22 cellular contexts compared by ENCODE assay signal in the genomic region with DNA sequence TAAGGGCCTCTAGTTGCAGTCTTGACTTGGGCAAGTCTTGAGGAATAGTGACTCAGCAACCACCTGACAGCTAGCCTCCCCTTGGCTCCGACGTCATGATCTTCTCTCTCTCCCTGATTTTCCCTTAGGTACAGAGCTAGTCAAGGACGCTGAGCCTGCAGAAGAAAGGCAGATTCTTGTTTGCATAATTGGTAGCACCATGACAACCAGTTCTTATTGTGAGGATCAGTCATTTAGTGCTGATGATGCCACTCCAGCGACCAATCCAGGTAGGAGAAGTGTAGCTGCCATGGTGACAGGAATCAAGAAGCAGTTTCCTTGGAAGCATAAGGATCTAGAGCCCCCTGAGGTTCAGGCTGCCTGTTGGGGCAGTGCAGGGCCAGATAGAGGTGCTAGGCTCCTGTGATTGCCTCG. TPM values are rescaled to one million over a fixed set of nuclear protein-coding genes. Genes with fewer than 3 reads are reported as not detected.
DNase-seq lines count a peak whose midpoint lies in the region; ATAC-seq and TF ChIP-seq lines count a peak whose summit lies in the region.
"Had no signal": no experiment of that assay in that cellular context is flagged by ENCODE, and none has a peak within 500 bp of the region (broad histone marks: within the 10 kb centered on the region; RNA-seq: fewer than 3 reads in every experiment).

No MANE protein-coding gene starts in this region.

- H3K27ac ChIP-seq in body of pancreas (no peak overlapping the region), mesenchymal stem cell (ENCODE audit: low read length, poor library complexity, severe bottlenecking) (no peak overlapping the region)
- H3K27ac ChIP-seq: 22Rv1, BLaER1, neutrophil, sigmoid colon, transverse colon had no signal

- 30 to 35% methylated on average over 5 of the region's 5 CpGs for WGBS in body of pancreas, 2 donors
- WGBS in mesenchymal stem cell = 71% methylated on average over 5 of the region's 5 CpGs

- H3K4ac ChIP-seq in mesenchymal stem cell (ENCODE audit: low read depth in 1 of 2, low read length in 2 of 2) = no peak overlapping the region

- no peak overlapping the region for H2AK5ac ChIP-seq in mesenchymal stem cell (ENCODE audit: low read length, severe bottlenecking)

- H2BK5ac ChIP-seq in mesenchymal stem cell (ENCODE audit: low read depth, low read length, poor library complexity, severe bottlenecking) = no peak overlapping the region

- H3K36me3 ChIP-seq in body of pancreas (replicated peaks in 1 of 2; ENCODE audit: insufficient read depth in 1 of 2, low read depth in 2 of 2) = no peaks in the 10 kb centered on the region
- no peaks in the 10 kb centered on the region for H3K36me3 ChIP-seq in mesenchymal stem cell (ENCODE audit: control insufficient read depth in 1 of 2, insufficient read depth in 2 of 2, low read depth in 1 of 2, low read length in 2 of 2)
- H3K36me3 ChIP-seq: BLaER1, MG63, neutrophil, sigmoid colon, transverse colon had no signal

- H3K4me1 ChIP-seq in body of pancreas (no peaks in the 10 kb centered on the region), mesenchymal stem cell (ENCODE audit: control insufficient read depth, insufficient read depth, low read depth, low read length) (peaks cover 4% of the 10 kb centered on the region)
- H3K4me1 ChIP-seq: BLaER1, sigmoid colon, transverse colon had no signal

- TF ChIP-seq POLR2A in body of pancreas (IDR thresholded peaks at IDR 0.05) = no peak

- ATAC-seq in body of pancreas (peak; percentile 33), omental fat pad (ENCODE audit: low FRiP score) (no peak), GM19452 (IDR thresholded peaks at IDR 0.05; ENCODE audit: unreplicated experiment) (no peak), GM21367 (IDR thresholded peaks at IDR 0.05; ENCODE audit: unreplicated experiment) (no peak)
- ATAC-seq: effector memory CD8-positive, alpha-beta T cell had no signal

- TF ChIP-seq CTCF in body of pancreas (IDR thresholded peaks at IDR 0.05) (no peak), omental fat pad (IDR thresholded peaks at IDR 0.05) (no peak)

- no peak overlapping the region for H3K14ac ChIP-seq in mesenchymal stem cell (ENCODE audit: low read length in 2 of 2)

- H2AFZ ChIP-seq in mesenchymal stem cell (ENCODE audit: low read depth, low read length) = no peak overlapping the region

- no peak overlapping the region for H4K8ac ChIP-seq in mesenchymal stem cell (ENCODE audit: low read length)

- no peak overlapping the region for H3K4me3 ChIP-seq in body of pancreas
- no peak overlapping the region for H3K4me3 ChIP-seq in mesenchymal stem cell (ENCODE audit: insufficient read depth in 1 of 2, low read depth in 1 of 2, low read length in 2 of 2)
- H3K4me3 ChIP-seq: BLaER1, MG63, sigmoid colon, transverse colon had no signal

- no peak overlapping the region for H3K9ac ChIP-seq in mesenchymal stem cell (ENCODE audit: low read length)
- H3K9ac ChIP-seq: BLaER1 had no signal

- H2BK15ac ChIP-seq in mesenchymal stem cell (ENCODE audit: low read depth, poor library complexity, severe bottlenecking) = no peak overlapping the region

- intact Hi-C loops in body of pancreas (cut with DNase I) = no loop called here

- H3K9me3 ChIP-seq in body of pancreas = no peaks in the 10 kb centered on the region
- H3K9me3 ChIP-seq in mesenchymal stem cell (ENCODE audit: control insufficient read depth, low read length) = peaks cover 13% of the 10 kb centered on the region
- H3K9me3 ChIP-seq: BLaER1, MG63, neutrophil, transverse colon had no signal

- H3K4me2 ChIP-seq in mesenchymal stem cell (ENCODE audit: low read length, poor library complexity, severe bottlenecking) = no peak overlapping the region
- H3K4me2 ChIP-seq: BLaER1 had no signal

- H2BK12ac ChIP-seq in mesenchymal stem cell (ENCODE audit: low read length in 2 of 2) = no peak overlapping the region

- DNase-seq in DMS 273 (lab: John Stamatoyannopoulos, UW; ENCODE audit: unreplicated experiment) = peak; percentile 19
- DNase-seq in DMS 273 treated with DMSO at 0.1 percent for 48 hours (lab: John Stamatoyannopoulos, UW) = no peak
- peak; percentile 43 for DNase-seq in NCI-H146 (lab: John Stamatoyannopoulos, UW)
- DNase-seq in body of pancreas = peak in 1 of 4 donors; percentile 3
- DNase-seq in mesenchymal stem cell = peak; percentile 25
- DNase-seq in omental fat pad (ENCODE audit: low spot score) = no peak
- DNase-seq: activated CD4-positive, alpha-beta T cell treated with anti-CD3 and anti-CD28 coated beads, Interleukin-2, amount 50 U/mL, for 1 hour; activated CD8-positive, alpha-beta memory T cell treated with anti-CD3 and anti-CD28 coated beads, Interleukin-2, amount 50 U/mL, for 48 hours; activated gamma-delta T cell; effector memory CD8-positive, alpha-beta T cell; GOT3; MG63; NCI-H2107; sigmoid colon; transverse colon had no signal

- H2BK120ac ChIP-seq in mesenchymal stem cell (ENCODE audit: low read depth, low read length) = no peak overlapping the region

- no peaks in the 10 kb centered on the region for H3K79me1 ChIP-seq in mesenchymal stem cell (replicated peaks; ENCODE audit: low read length, poor library complexity, severe bottlenecking)

- H3K27me3 ChIP-seq in body of pancreas (peaks cover 0 to 15% of the 10 kb centered on the region in 2 donors), mesenchymal stem cell (ENCODE audit: control insufficient read depth in 1 of 2, insufficient read depth in 1 of 2, low read length in 2 of 2) (peaks cover 53 to 55% of the 10 kb centered on the region in 2 experiments)
- H3K27me3 ChIP-seq: BLaER1 had no signal

- no peak overlapping the region for H3K18ac ChIP-seq in mesenchymal stem cell (ENCODE audit: low read depth in 1 of 2, low read length in 2 of 2)

- no peak overlapping the region for H3K23ac ChIP-seq in mesenchymal stem cell (ENCODE audit: low read length in 2 of 2)

- no peak overlapping the region for H4K91ac ChIP-seq in mesenchymal stem cell (ENCODE audit: low read length)

RNA-seq across cellular contexts. Expression of a gene that starts 2.8 kb away (rescaled TPM):
- total RNA-seq in body of pancreas = not detected
- polyA plus RNA-seq in mesenchymal stem cell (2013, experiment 1 of 2) = not detected
- not detected for polyA plus RNA-seq in mesenchymal stem cell (2013, experiment 2 of 2)
- total RNA-seq in omental fat pad = not detected
- total RNA-seq: kidney epithelial cell, mononuclear cell, sigmoid colon, transverse colon had no signal
- polyA plus RNA-seq: sigmoid colon had no signal

RNA-seq across cellular contexts. Expression of a gene that starts 26.2 kb away (rescaled TPM):
- total RNA-seq in body of pancreas = 10 to 100 TPM; 18.7 to 19.8 TPM
- polyA plus RNA-seq in mesenchymal stem cell (2013, experiment 1 of 2) = 0.36 TPM
- 0.47 TPM for polyA plus RNA-seq in mesenchymal stem cell (2013, experiment 2 of 2)
- 1 to 10 TPM in 1 of 4 donors, under 1 TPM in 1, not detected in 2; 0.12 to 1.0 TPM for total RNA-seq in omental fat pad

RNA-seq across cellular contexts. Expression of a gene that starts 52.3 kb away (rescaled TPM):
- total RNA-seq in body of pancreas = 10 to 100 TPM; 18.4 to 24.7 TPM
- polyA plus RNA-seq in mesenchymal stem cell (2013, experiment 1 of 2) = 67.3 TPM
- 68.7 TPM for polyA plus RNA-seq in mesenchymal stem cell (2013, experiment 2 of 2)
- total RNA-seq in omental fat pad = 10 to 100 TPM; 58.4 to 97.4 (median 85.7) TPM

RNA-seq across cellular contexts. Expression of a gene that starts 56.2 kb away (rescaled TPM):
- 10 to 100 TPM; 60.3 to 68.0 TPM for total RNA-seq in body of pancreas
- polyA plus RNA-seq in mesenchymal stem cell (2013, experiment 1 of 2) = 32.5 TPM
- polyA plus RNA-seq in mesenchymal stem cell (2013, experiment 2 of 2) = 34.8 TPM
- 10 to 100 TPM; 27.5 to 56.6 (median 46.8) TPM for total RNA-seq in omental fat pad

Comparison
In these comparisons a context has a peak if more than half of its experiments do, and no peak if none do; other contexts are left out.
1. DNase-seq: peak in DMS 273 (single experiment), NCI-H146 (single experiment) and mesenchymal stem cell (single experiment); none in DMS 273 treated with DMSO at 0.1 percent for 48 hours (single experiment) and omental fat pad (single experiment).
2. RNA of a gene that starts 26.2 kb away (total RNA-seq): 18.7 to 19.8 TPM in body of pancreas; 0.12 to 1.0 TPM in omental fat pad; every median in the first group is over 4 times any median in the second.